7 cellular contexts compared by ENCODE assay signal in the genomic region with DNA sequence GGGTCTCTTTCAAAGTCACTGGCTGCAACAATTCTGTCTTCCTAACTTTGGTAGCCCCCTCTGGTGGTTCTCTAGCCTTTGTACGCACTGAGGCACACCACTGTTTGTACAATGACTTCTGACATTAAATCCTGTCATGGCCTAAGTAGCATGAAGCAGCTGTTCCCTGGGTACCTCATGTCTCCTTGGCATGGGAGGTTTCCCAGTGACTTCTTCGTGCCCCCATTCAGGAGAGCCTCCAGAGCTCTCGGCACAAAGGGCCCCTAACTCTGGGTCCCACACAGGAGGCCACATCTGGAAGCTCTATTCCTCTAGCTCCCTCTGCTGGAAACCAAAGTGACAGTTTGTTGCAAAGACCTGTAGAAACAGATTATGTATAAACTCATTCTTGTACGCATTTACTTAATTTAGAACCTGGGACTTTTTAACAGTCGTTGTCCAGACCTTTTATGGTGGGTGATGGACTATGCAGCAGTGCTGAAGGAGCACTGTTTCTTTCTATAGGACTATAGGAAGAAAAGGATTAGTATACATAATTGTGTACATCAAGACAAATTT. TPM values are rescaled to one million over a fixed set of nuclear protein-coding genes. Genes with fewer than 3 reads are reported as not detected.
DNase-seq lines count a peak whose midpoint lies in the region; TF ChIP-seq lines count a peak whose summit lies in the region.

No MANE protein-coding gene starts in this region.

- H3K4me3 ChIP-seq in GM12865 (ENCODE audit: low read depth, low read length) (no peak overlapping the region), GM23248 (no peak overlapping the region), NT2/D1 (ENCODE audit: insufficient read length, low read depth) (peak overlapping the region; percentile 6)

- H3K36me3 ChIP-seq in GM23248 (ENCODE audit: low read depth), result peaks cover 2% of the 10 kb centered on the region; the same call in 1 of the 2 replicates
- peaks cover 2% of the 10 kb centered on the region for H3K36me3 ChIP-seq in NT2/D1 (ENCODE audit: insufficient read depth, insufficient read length, low read length)

- no peaks in the 10 kb centered on the region for H3K27me3 Mint-ChIP-seq in activated T-helper 1 cell treated with anti-CD3 and anti-CD28 coated beads, Interleukin-12 subunit alpha, Interleukin-12 subunit beta, Interleukin-2, Interleukin-4 antibody, amounts not matched to agents 30 ng/mL and 10 ng/mL and 1 ng/mL, durations not matched to agents 14 hours and 24 hours and 36 hours (ENCODE audit: insufficient read depth)

- H3K36me3 Mint-ChIP-seq in activated T-helper 1 cell treated with anti-CD3 and anti-CD28 coated beads, Interleukin-12 subunit alpha, Interleukin-12 subunit beta, Interleukin-2, Interleukin-4 antibody, amounts not matched to agents 30 ng/mL and 10 ng/mL and 1 ng/mL, durations not matched to agents 14 hours and 24 hours and 36 hours (ENCODE audit: low read depth), result no peaks in the 10 kb centered on the region

- H3K9ac ChIP-seq in GM23248, result no peak overlapping the region
- peak overlapping the region; percentile 46 for H3K9ac ChIP-seq in NT2/D1 (ENCODE audit: insufficient read length, low read depth)

- intact Hi-C loops in activated T-helper 1 cell treated with anti-CD3 and anti-CD28 coated beads, Interleukin-12 subunit alpha, Interleukin-12 subunit beta, Interleukin-2, Interleukin-4 antibody, amounts not matched to agents 30 ng/mL and 10 ng/mL and 1 ng/mL, durations not matched to agents 14 hours and 24 hours and 36 hours (cut with micrococcal nuclease), result loop anchor here (1.0 to 5.0 kb wide), 3 partner anchors 12 to 365 kb away; no protein-coding TSS in a partner anchor

- in situ Hi-C loops in GM23248 (cut with MboI), result loop anchor here (25.0 kb wide), 1 partner anchor 358 kb away; no protein-coding TSS in a partner anchor

- peak; percentile 60 for TF ChIP-seq CTCF in GM12865 (IDR thresholded peaks at IDR 0.05; ENCODE audit: insufficient read depth, low read depth, low read length, missing control alignments)

- 31 to 33% methylated on average over 5 of the region's 5 CpGs for WGBS in GM23248 (ENCODE audit: low coverage in 1 of 2, low lambda C conversion rate in 2 of 2, missing lambda C conversion rate in 2 of 2), 2 experiments

- H3F3A ChIP-seq in GM23248 (ENCODE audit: insufficient read depth), result no peaks in the 10 kb centered on the region

- no peaks in the 10 kb centered on the region for H3K9me3 Mint-ChIP-seq in activated T-helper 1 cell treated with anti-CD3 and anti-CD28 coated beads, Interleukin-12 subunit alpha, Interleukin-12 subunit beta, Interleukin-2, Interleukin-4 antibody, amounts not matched to agents 30 ng/mL and 10 ng/mL and 1 ng/mL, durations not matched to agents 14 hours and 24 hours and 36 hours

- H3K27me3 ChIP-seq in GM23248 (replicated peaks; ENCODE audit: insufficient read depth), result no peaks in the 10 kb centered on the region
- no peaks in the 10 kb centered on the region for H3K27me3 ChIP-seq in NT2/D1 (ENCODE audit: insufficient read depth, insufficient read length)

- no peak overlapping the region for H3K27ac ChIP-seq in GM23248

- peaks cover 9% of the 10 kb centered on the region for H3K4me1 Mint-ChIP-seq in activated T-helper 1 cell treated with anti-CD3 and anti-CD28 coated beads, Interleukin-12 subunit alpha, Interleukin-12 subunit beta, Interleukin-2, Interleukin-4 antibody, amounts not matched to agents 30 ng/mL and 10 ng/mL and 1 ng/mL, durations not matched to agents 14 hours and 24 hours and 36 hours (ENCODE audit: low read depth)

- H3K4me2 ChIP-seq in GM23248 (ENCODE audit: unreplicated experiment), result no peak overlapping the region

- H3K4me1 ChIP-seq in GM23248 (ENCODE audit: insufficient read depth) (no peaks in the 10 kb centered on the region), NT2/D1 (ENCODE audit: insufficient read depth, insufficient read length) (no peaks in the 10 kb centered on the region)

- H4K20me1 ChIP-seq in GM23248 (ENCODE audit: insufficient read depth), result no peaks in the 10 kb centered on the region

- 0 out of 2 replicates have a peak overlapping the region, but pooled peaks have one; percentile 3 for H2AFZ ChIP-seq in GM23248

- no peaks in the 10 kb centered on the region for H3K9me3 ChIP-seq in GM23248 (ENCODE audit: low read depth)
- no peaks in the 10 kb centered on the region for H3K9me3 ChIP-seq in NT2/D1 (ENCODE audit: insufficient read depth, low read length)

- H3K4me3 Mint-ChIP-seq in activated T-helper 1 cell treated with anti-CD3 and anti-CD28 coated beads, Interleukin-12 subunit alpha, Interleukin-12 subunit beta, Interleukin-2, Interleukin-4 antibody, amounts not matched to agents 30 ng/mL and 10 ng/mL and 1 ng/mL, durations not matched to agents 14 hours and 24 hours and 36 hours, result no peak overlapping the region

- peak; percentile 63 for DNase-seq in GM12865 (ENCODE audit: low read depth)
- peak; percentile 68 for DNase-seq in GM23248
- peak; percentile 34 for DNase-seq in HuH-7.5 (ENCODE audit: low spot score)
- DNase-seq in NT2/D1 (ENCODE audit: low read depth, low spot score), result peak; percentile 75
- peak; percentile 26 for DNase-seq in activated T-helper 1 cell treated with anti-CD3 and anti-CD28 coated beads, Interleukin-12 subunit alpha, Interleukin-12 subunit beta, Interleukin-2, Interleukin-4 antibody, amounts not matched to agents 30 ng/mL and 10 ng/mL and 1 ng/mL, durations not matched to agents 14 hours and 24 hours and 36 hours (ENCODE audit: low spot score)
- peak; percentile 61 for DNase-seq in glomerular visceral epithelial cell (ENCODE audit: extremely low spot score)
- peak; percentile 81 for DNase-seq in pons (ENCODE audit: low spot score)

- H3K79me2 ChIP-seq in GM23248 (ENCODE audit: insufficient read depth), result no peaks in the 10 kb centered on the region

- no peaks in the 10 kb centered on the region for H3K9me2 ChIP-seq in GM23248 (ENCODE audit: insufficient read depth)

- no peak overlapping the region for H3K27ac Mint-ChIP-seq in activated T-helper 1 cell treated with anti-CD3 and anti-CD28 coated beads, Interleukin-12 subunit alpha, Interleukin-12 subunit beta, Interleukin-2, Interleukin-4 antibody, amounts not matched to agents 30 ng/mL and 10 ng/mL and 1 ng/mL, durations not matched to agents 14 hours and 24 hours and 36 hours

RNA-seq across cellular contexts. Expression of gene SWT1, which starts 13.4 kb away (rescaled TPM):
- 1.0 and 2.8 TPM in 2 replicates for total RNA-seq in GM23248 (2014; rRNA removed; shearing (Covaris generic))
- polyA plus RNA-seq in GM23248 (2016; fragmentation: Nextera tagmentation; extraction: Ambion mirVana), result 1.6 and 2.8 TPM in 2 replicates
- total RNA-seq in activated T-helper 1 cell treated with anti-CD3 and anti-CD28 coated beads, Interleukin-12 subunit alpha, Interleukin-12 subunit beta, Interleukin-2, Interleukin-4 antibody, amounts not matched to agents 30 ng/mL and 10 ng/mL and 1 ng/mL, durations not matched to agents 14 hours and 24 hours and 36 hours, result 1.3 and 2.3 TPM in 2 replicates

RNA-seq across cellular contexts. Expression of gene TRMT1L, which starts 13.6 kb away (rescaled TPM):
- 5.1 and 13.2 TPM in 2 replicates for total RNA-seq in GM23248 (2014; rRNA removed; shearing (Covaris generic))
- 9.2 and 9.8 TPM in 2 replicates for polyA plus RNA-seq in GM23248 (2016; fragmentation: Nextera tagmentation; extraction: Ambion mirVana)
- 16.7 and 21.9 TPM in 2 replicates for total RNA-seq in activated T-helper 1 cell treated with anti-CD3 and anti-CD28 coated beads, Interleukin-12 subunit alpha, Interleukin-12 subunit beta, Interleukin-2, Interleukin-4 antibody, amounts not matched to agents 30 ng/mL and 10 ng/mL and 1 ng/mL, durations not matched to agents 14 hours and 24 hours and 36 hours

Comparison
In these comparisons a context has a peak if more than half of its experiments do, and no peak if none do; other contexts are left out.
1. DNase-seq: peak in every context shown above with its lines; median percentile 81 in pons; 75 in NT2/D1; 68 in GM23248; 63 in GM12865; 61 in glomerular visceral epithelial cell; 34 in HuH-7.5; 26 in activated T-helper 1 cell treated with anti-CD3 and anti-CD28 coated beads, Interleukin-12 subunit alpha, Interleukin-12 subunit beta, Interleukin-2, Interleukin-4 antibody, amounts not matched to agents 30 ng/mL and 10 ng/mL and 1 ng/mL, durations not matched to agents 14 hours and 24 hours and 36 hours.